25 cellular contexts compared by ENCODE assay signal in genomic region chr2:70061317-70061716, GRCh38.
"Had no signal": no experiment of that assay in that cellular context is flagged by ENCODE, and none has a peak within 500 bp of the region (broad histone marks: within the 10 kb centered on the region; RNA-seq: fewer than 3 reads in every experiment).

No MANE protein-coding gene starts in this region.

- H3K27ac Mint-ChIP-seq: naive thymus-derived CD8-positive, alpha-beta T cell; nephron; stimulated activated naive B cell treated with anti-CD40 and anti-IgM and Interleukin-4, amounts not matched to agents 10 μg/mL and 1 μg/mL and 100 μg/mL, for 72 hours had no signal

- H3K9me3 Mint-ChIP-seq: naive thymus-derived CD8-positive, alpha-beta T cell; nephron; neural crest cell; stimulated activated naive B cell treated with anti-CD40 and anti-IgM and Interleukin-4, amounts not matched to agents 10 μg/mL and 1 μg/mL and 100 μg/mL, for 72 hours had no signal

- DNase-seq: heart right ventricle; islet precursor cell; left ventricle myocardium superior; lower lobe of right lung; mammary epithelial cell; mesenchymal stem cell; naive thymus-derived CD8-positive, alpha-beta T cell; occipital lobe; psoas muscle; stimulated activated CD4-positive, alpha-beta T cell treated with anti-CD3 and anti-CD28 coated beads, Interleukin-4, amount 100 ng/mL, for 4 hours; stimulated activated CD8-positive, alpha-beta memory T cell treated with anti-CD3 and anti-CD28 coated beads, Interleukin-4, amount 100 ng/mL, for 48 hours; stimulated activated naive B cell treated with anti-CD40 and anti-IgM and Interleukin-4, amounts not matched to agents 10 μg/mL and 1 μg/mL and 100 μg/mL, for 72 hours; stimulated activated naive CD8-positive, alpha-beta T cell treated with anti-CD3 and anti-CD28 coated beads, Interleukin-15, Interleukin-2, amounts not matched to agents 100 U/mL and 50 U/mL, for 24 hours; stomach; testis; thyroid gland; transverse colon; upper lobe of left lung had no signal

- H3K4me3 Mint-ChIP-seq: naive thymus-derived CD8-positive, alpha-beta T cell; nephron; neural crest cell; stimulated activated naive B cell treated with anti-CD40 and anti-IgM and Interleukin-4, amounts not matched to agents 10 μg/mL and 1 μg/mL and 100 μg/mL, for 72 hours had no signal

- H3K27me3 Mint-ChIP-seq: naive thymus-derived CD8-positive, alpha-beta T cell; stimulated activated naive B cell treated with anti-CD40 and anti-IgM and Interleukin-4, amounts not matched to agents 10 μg/mL and 1 μg/mL and 100 μg/mL, for 72 hours had no signal

- H3K4me3 ChIP-seq: heart right ventricle, hepatocyte, lower lobe of right lung, psoas muscle, skin epidermis, stomach, testis, thyroid gland, transverse colon, upper lobe of left lung, vagina had no signal

- ATAC-seq: heart right ventricle; left ventricle myocardium superior; lower lobe of right lung; naive thymus-derived CD8-positive, alpha-beta T cell; psoas muscle; sciatic nerve; stimulated activated naive B cell treated with anti-CD40 and anti-IgM and Interleukin-4, amounts not matched to agents 10 μg/mL and 1 μg/mL and 100 μg/mL, for 72 hours; stimulated activated naive CD8-positive, alpha-beta T cell treated with anti-CD3 and anti-CD28 coated beads, Interleukin-15, Interleukin-2, amounts not matched to agents 100 U/mL and 50 U/mL, for 24 hours had no signal

- H2AFZ ChIP-seq: hepatocyte, parathyroid adenoma had no signal

- H3K4me1 ChIP-seq: lower lobe of right lung, parathyroid adenoma, psoas muscle, stomach, testis, thyroid gland, transverse colon, upper lobe of left lung, vagina had no signal

- H3K4me1 Mint-ChIP-seq: nephron; neural crest cell; stimulated activated naive B cell treated with anti-CD40 and anti-IgM and Interleukin-4, amounts not matched to agents 10 μg/mL and 1 μg/mL and 100 μg/mL, for 72 hours had no signal

- H3K9ac ChIP-seq: parathyroid adenoma had no signal

- H3K4me2 ChIP-seq: hepatocyte had no signal

- H3K27ac ChIP-seq: heart right ventricle, hepatocyte, lower lobe of right lung, parathyroid adenoma, psoas muscle, skin epidermis, stomach, testis, thyroid gland, transverse colon, upper lobe of left lung, vagina had no signal

- H3K9me3 ChIP-seq: heart right ventricle, lower lobe of right lung, psoas muscle, stomach, testis, thyroid gland, transverse colon, upper lobe of left lung, vagina had no signal

- H3K79me2 ChIP-seq: hepatocyte had no signal

- H3K27me3 ChIP-seq: heart right ventricle, hepatocyte, stomach, testis, thyroid gland, transverse colon, upper lobe of left lung, vagina had no signal
